ENCODE assay signal across 8 cellular contexts in the genomic region with DNA sequence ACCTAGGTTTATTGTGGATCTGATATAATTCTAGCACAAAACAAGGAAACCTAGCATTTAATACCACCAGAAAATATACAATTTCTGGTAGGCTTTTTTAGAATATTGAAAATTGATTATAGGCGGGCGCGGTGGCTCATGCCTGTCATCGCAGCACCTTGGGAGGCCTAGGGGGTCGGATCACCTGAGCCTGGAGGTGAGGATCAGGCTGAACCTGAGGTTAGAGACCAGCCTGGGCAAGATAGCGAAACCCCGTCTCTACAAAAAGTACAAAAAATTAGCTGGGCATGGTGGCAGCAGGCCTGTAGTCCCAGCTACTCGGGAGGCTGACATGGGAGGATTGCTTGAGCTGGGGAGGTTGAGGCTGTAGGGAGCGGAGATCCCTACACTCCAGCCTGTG. TPM values are rescaled to one million over a fixed set of nuclear protein-coding genes. Genes with fewer than 3 reads are reported as not detected.
DNase-seq lines count a peak whose midpoint lies in the region; ATAC-seq lines count a peak whose summit lies in the region.

No MANE protein-coding gene starts in this region.

- peaks cover 0 to 2% (median 0%) of the 10 kb centered on the region in 7 donors for H3K9me3 Mint-ChIP-seq in CD4-positive, CD25-positive, alpha-beta regulatory T cell

- H3K9me3 ChIP-seq in CD4-positive, CD25-positive, alpha-beta regulatory T cell (ENCODE audit: control insufficient read depth in 2 of 2, low read length in 2 of 2), result no peaks in the 10 kb centered on the region
- H3K9me3 ChIP-seq in NT2/D1 (ENCODE audit: insufficient read depth, low read length) (no peaks in the 10 kb centered on the region), endocrine pancreas (ENCODE audit: control insufficient read depth, low read length) (no peaks in the 10 kb centered on the region), neuron (ENCODE audit: low read length) (no peaks in the 10 kb centered on the region)

- H3K27ac ChIP-seq in CD4-positive, CD25-positive, alpha-beta regulatory T cell (ENCODE audit: insufficient read depth, low read length, poor library complexity, severe bottlenecking), result peak overlapping the region; percentile 93

- H3K4me3 ChIP-seq in CD4-positive, CD25-positive, alpha-beta regulatory T cell (ENCODE audit: low read depth, low read length), result peak overlapping the region; percentile 100
- H3K4me3 ChIP-seq in NT2/D1 (ENCODE audit: insufficient read length, low read depth) (peak overlapping the region; percentile 91), endocrine pancreas (ENCODE audit: control insufficient read depth, insufficient read depth, low read length) (peak overlapping the region; percentile 98), neuron (ENCODE audit: low read length) (peak overlapping the region; percentile 95)

- H3K4me1 Mint-ChIP-seq in CD4-positive, CD25-positive, alpha-beta regulatory T cell, result peaks cover 29 to 44% (median 32%) of the 10 kb centered on the region in 4 donors

- peaks cover 31% of the 10 kb centered on the region for H3K4me1 ChIP-seq in CD4-positive, CD25-positive, alpha-beta regulatory T cell (ENCODE audit: control insufficient read depth, insufficient read depth, low read length, poor library complexity, severe bottlenecking)
- H3K4me1 ChIP-seq in NT2/D1 (ENCODE audit: insufficient read depth, insufficient read length) (no peaks in the 10 kb centered on the region), endocrine pancreas (ENCODE audit: control insufficient read depth, insufficient read depth, low read length) (peaks cover 6% of the 10 kb centered on the region), neuron (ENCODE audit: insufficient read depth, low read length) (peaks cover 19% of the 10 kb centered on the region)

- no peaks in the 10 kb centered on the region for H3K36me3 ChIP-seq in CD4-positive, CD25-positive, alpha-beta regulatory T cell (ENCODE audit: control insufficient read depth, insufficient read depth, low read length)
- H3K36me3 ChIP-seq in NT2/D1 (ENCODE audit: insufficient read depth, insufficient read length, low read length), result no peaks in the 10 kb centered on the region
- H3K36me3 ChIP-seq in endocrine pancreas (ENCODE audit: control insufficient read depth, insufficient read depth, low read length), result no peaks in the 10 kb centered on the region
- no peaks in the 10 kb centered on the region for H3K36me3 ChIP-seq in neuron (ENCODE audit: insufficient read depth, low read length)

- H3K27me3 ChIP-seq in CD4-positive, CD25-positive, alpha-beta regulatory T cell (ENCODE audit: control insufficient read depth, insufficient read depth, low read length), result no peaks in the 10 kb centered on the region
- H3K27me3 ChIP-seq in NT2/D1 (ENCODE audit: insufficient read depth, insufficient read length) (no peaks in the 10 kb centered on the region), endocrine pancreas (ENCODE audit: control insufficient read depth, insufficient read depth, low read length) (no peaks in the 10 kb centered on the region), neuron (ENCODE audit: insufficient read depth, low read length) (no peaks in the 10 kb centered on the region)

- no peak for ATAC-seq in CD4-positive, CD25-positive, alpha-beta regulatory T cell (ENCODE audit: low read depth in 2 of 2)
- ATAC-seq in GM19455 (IDR thresholded peaks at IDR 0.05; ENCODE audit: unreplicated experiment) (no peak), HG02678 (IDR thresholded peaks at IDR 0.05; ENCODE audit: unreplicated experiment) (no peak)

- no peak for DNase-seq in CD4-positive, CD25-positive, alpha-beta regulatory T cell
- no peak for DNase-seq in NT2/D1 (ENCODE audit: low read depth, low spot score)
- no peak for DNase-seq in NCI-H748 (lab: John Stamatoyannopoulos, UW; ENCODE audit: unreplicated experiment)
- no peak for DNase-seq in NCI-H1694 (lab: John Stamatoyannopoulos, UW)

- peak overlapping the region; percentile 95 to 100 (median 100) for H3K4me3 Mint-ChIP-seq in CD4-positive, CD25-positive, alpha-beta regulatory T cell

- H3K27me3 Mint-ChIP-seq in CD4-positive, CD25-positive, alpha-beta regulatory T cell, result peaks cover 6% of the 10 kb centered on the region

- peaks cover 3% of the 10 kb centered on the region for H3K36me3 Mint-ChIP-seq in CD4-positive, CD25-positive, alpha-beta regulatory T cell

- peak overlapping the region; percentile 69 for H2AFZ ChIP-seq in neuron (ENCODE audit: low read depth, low read length)

- peak overlapping the region; percentile 90 for H3K9ac ChIP-seq in NT2/D1 (ENCODE audit: insufficient read length, low read depth)
- peak overlapping the region; percentile 88 for H3K9ac ChIP-seq in endocrine pancreas (ENCODE audit: control insufficient read depth, insufficient read depth, low read length)

- H3K27ac Mint-ChIP-seq in CD4-positive, CD25-positive, alpha-beta regulatory T cell, result peak overlapping the region; percentile 97 to 99 (median 98)

RNA-seq across cellular contexts. Expression of a gene that starts 0.9 kb away (rescaled TPM):
- 53.9 TPM for total RNA-seq in CD4-positive, CD25-positive, alpha-beta regulatory T cell
- 10 to 100 TPM; 37.7 to 43.9 (median 41.8) TPM for polyA plus RNA-seq in CD4-positive, CD25-positive, alpha-beta regulatory T cell
